In the genomic region with DNA sequence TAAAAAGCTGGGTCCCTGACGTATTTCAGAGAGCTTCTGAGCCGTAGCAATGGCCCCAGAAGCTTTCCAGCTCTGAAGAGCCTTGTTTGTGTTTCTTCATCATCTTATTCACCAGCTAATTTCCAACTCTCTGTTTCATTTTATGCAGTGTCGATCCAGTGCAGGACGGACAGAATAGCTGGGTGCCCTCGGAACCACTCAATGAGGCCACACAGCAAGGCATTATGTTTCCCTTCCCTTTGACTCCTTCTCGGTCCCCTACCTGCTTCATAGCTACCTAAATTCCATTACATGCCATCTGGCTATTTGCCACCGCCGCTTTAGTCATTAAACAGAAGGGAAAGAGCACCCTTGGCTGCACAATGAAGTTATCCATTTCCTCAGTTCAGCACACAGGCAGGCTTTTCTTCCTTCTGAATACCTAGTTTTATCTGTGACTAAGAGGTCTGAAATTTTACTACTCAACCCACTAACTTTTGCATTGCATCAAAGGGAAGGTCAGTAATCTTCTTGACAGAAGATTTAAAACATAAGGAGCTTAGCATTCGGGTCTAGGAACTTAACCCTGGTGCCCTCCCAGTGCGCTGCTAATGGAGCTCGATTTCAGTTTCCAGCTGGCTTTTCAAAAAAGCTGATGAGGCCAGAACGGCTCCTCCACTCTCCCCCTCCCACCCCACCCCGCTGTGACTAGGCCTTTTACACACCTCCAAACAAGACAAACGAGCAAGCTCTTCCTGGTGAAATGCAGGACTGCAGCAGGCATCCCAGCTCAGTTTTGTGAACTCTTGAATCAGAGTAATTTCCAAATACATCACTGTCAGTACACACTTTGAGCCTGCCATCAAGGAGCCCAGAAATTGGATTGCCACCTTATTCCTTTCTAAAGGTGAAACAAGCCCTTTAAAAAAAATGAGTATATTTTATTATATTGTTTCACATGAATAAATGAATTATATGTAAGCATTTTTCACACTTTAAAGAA, we compare ENCODE assay signal across 12 cellular contexts.
A peak's percentile ranks its signal among the peaks of the same experiment; 100 is the strongest.
DNase-seq lines count a peak whose midpoint lies in the region; ATAC-seq, FAIRE-seq and TF ChIP-seq lines count a peak whose summit lies in the region.
"Had no signal": no experiment of that assay in that cellular context is flagged by ENCODE, and none has a peak within 500 bp of the region (broad histone marks: within the 10 kb centered on the region; RNA-seq: fewer than 3 reads in every experiment).

No MANE protein-coding gene starts in this region.

- intact Hi-C loops in MCF 10A (cut with micrococcal nuclease) (no loop called here), mammary epithelial cell (cut with micrococcal nuclease) (no loop called here)

- no peaks in the 10 kb centered on the region for H3K27me3 ChIP-seq in mammary epithelial cell (ENCODE audit: insufficient read depth, low read length)
- no peaks in the 10 kb centered on the region for H3K27me3 ChIP-seq in iPS-18a (ENCODE audit: control insufficient read depth, insufficient read depth, low read length)

- FAIRE-seq in urothelium cell line (lab: Jason Lieb, UNC): no peak

- CTCF ChIA-PET in MCF 10A (lab: Yijun Ruan, JAX) (interaction anchor here (0.6 to 1.8 kb wide), 4 partner anchors 13 to 314 kb away, joined by 3 to 9 read pairs (median 4); no protein-coding TSS in a partner anchor), mammary epithelial cell (lab: Charles Lee; ENCODE audit: low non-redundant PET) (no interaction called here)

- peak; percentile 6 for DNase-seq in MCF 10A (ENCODE audit: unreplicated experiment)
- no peak for DNase-seq in mammary epithelial cell
- peak; percentile 4 for DNase-seq in RPMI8226
- peak; percentile 47 for DNase-seq in urothelium cell line (ENCODE audit: low spot score)
- DNase-seq in mesenteric fat pad (ENCODE audit: low spot score): no peak
- DNase-seq in HPDE6-E6E7 (ENCODE audit: extremely low spot score): no peak
- DNase-seq: activated CD8-positive, alpha-beta memory T cell treated with anti-CD3 and anti-CD28 coated beads, Interleukin-2, amount 50 U/mL, for 48 hours; aorta; NCI-H345 had no signal

- no peaks in the 10 kb centered on the region for H3K9me3 Mint-ChIP-seq in MCF 10A (ENCODE audit: unreplicated experiment)
- H3K9me3 Mint-ChIP-seq: T-helper 1 cell treated with Interleukin-12 subunit alpha and Interleukin-12 subunit beta and Interleukin-4 antibody, amounts not matched to agents 30 μg/mL and 1 μg/mL, for 36 hours had no signal

- no peaks in the 10 kb centered on the region for H4K20me1 ChIP-seq in mammary epithelial cell (ENCODE audit: insufficient read depth, low read length)

- H3K27ac Mint-ChIP-seq in MCF 10A (ENCODE audit: low read depth, unreplicated experiment): no peak overlapping the region
- H3K27ac Mint-ChIP-seq: T-helper 1 cell treated with Interleukin-12 subunit alpha and Interleukin-12 subunit beta and Interleukin-4 antibody, amounts not matched to agents 30 μg/mL and 1 μg/mL, for 36 hours had no signal

- H3K4me1 Mint-ChIP-seq in MCF 10A (ENCODE audit: insufficient read depth, unreplicated experiment): peaks cover 5% of the 10 kb centered on the region

- H3K79me2 ChIP-seq in mammary epithelial cell (ENCODE audit: insufficient read depth, low read length): no peaks in the 10 kb centered on the region

- H3K27ac ChIP-seq in mammary epithelial cell (ENCODE audit: insufficient read depth, low read depth, low read length) (no peak overlapping the region), iPS-18a (ENCODE audit: low read length) (no peak overlapping the region)

- no peak for TF ChIP-seq CTCF in MCF 10A (IDR thresholded peaks at IDR 0.05; ENCODE audit: unreplicated experiment)
- TF ChIP-seq CTCF in mammary epithelial cell (conservative IDR thresholded peaks at IDR 0.05 in 1 of 2, IDR thresholded peaks at IDR 0.05 in 1 of 2; ENCODE audit: extremely low read depth in 1 of 2, insufficient read depth in 1 of 2, low read depth in 1 of 2, low read length in 2 of 2): no peak

- H3K4me1 ChIP-seq in mammary epithelial cell (ENCODE audit: insufficient read depth, low read length): no peaks in the 10 kb centered on the region
- H3K4me1 ChIP-seq in iPS-18a (ENCODE audit: control insufficient read depth, low read depth, low read length): peaks cover 15% of the 10 kb centered on the region

- no peaks in the 10 kb centered on the region for H3K9me3 ChIP-seq in mammary epithelial cell (replicated peaks; ENCODE audit: insufficient read depth, low read length)
- H3K9me3 ChIP-seq in iPS-18a (ENCODE audit: control insufficient read depth, low read depth, low read length): no peaks in the 10 kb centered on the region

- no peak overlapping the region for H2AFZ ChIP-seq in mammary epithelial cell (ENCODE audit: low read depth, low read length)

- no peaks in the 10 kb centered on the region for H3K36me3 Mint-ChIP-seq in MCF 10A (ENCODE audit: insufficient read depth, unreplicated experiment)

- H3K4me3 ChIP-seq in mammary epithelial cell (replicated peaks in 1 of 3; ENCODE audit: insufficient read depth in 1 of 3, low read depth in 2 of 3, low read length in 3 of 3): no peak overlapping the region
- peak overlapping the region; percentile 38 for H3K4me3 ChIP-seq in iPS-18a (ENCODE audit: low read length)

- 74% methylated on average over 11 of the region's 14 CpGs for WGBS in mammary epithelial cell (ENCODE audit: low coverage, missing lambda C conversion rate)

- H3K4me3 Mint-ChIP-seq in MCF 10A (ENCODE audit: unreplicated experiment): no peak overlapping the region
- H3K4me3 Mint-ChIP-seq: T-helper 1 cell treated with Interleukin-12 subunit alpha and Interleukin-12 subunit beta and Interleukin-4 antibody, amounts not matched to agents 30 μg/mL and 1 μg/mL, for 36 hours had no signal

- dilution Hi-C loops in mammary epithelial cell (cut with HindIII; ENCODE audit: low sequenced_read_pairs): no loop called here

- H3K36me3 ChIP-seq in mammary epithelial cell (ENCODE audit: insufficient read depth, low read length) (no peaks in the 10 kb centered on the region), iPS-18a (ENCODE audit: control insufficient read depth, low read depth, low read length) (no peaks in the 10 kb centered on the region)

- H3K9ac ChIP-seq in mammary epithelial cell (ENCODE audit: insufficient read depth, low read length) (no peak overlapping the region), iPS-18a (ENCODE audit: low read length) (no peak overlapping the region)

- in situ Hi-C loops in mammary epithelial cell (cut with MboI; ENCODE audit: low sequenced_read_pairs in 2 of 2): no loop called here

- H3K27me3 Mint-ChIP-seq in MCF 10A (ENCODE audit: insufficient read depth, unreplicated experiment): no peaks in the 10 kb centered on the region

- ATAC-seq in GM21515 (IDR thresholded peaks at IDR 0.05; ENCODE audit: unreplicated experiment): no peak

- POLR2A ChIA-PET in MCF 10A (lab: Yijun Ruan, JAX): no interaction called here

- H3K4me2 ChIP-seq in mammary epithelial cell (ENCODE audit: insufficient read depth, low read depth, low read length): no peak overlapping the region

- BruUV-seq in MCF 10A (replicated peaks; lab: Mats Ljungman, UMichigan): no TSS peak
- BruUV-seq in mammary epithelial cell (replicated peaks; lab: Mats Ljungman, UMichigan): no TSS peak

Comparison
In these comparisons a context has a peak if more than half of its experiments do, and no peak if none do; other contexts are left out.
1. DNase-seq: peak in MCF 10A (single experiment), RPMI8226 (single experiment) and urothelium cell line (single experiment); none in mammary epithelial cell (single experiment), mesenteric fat pad (single experiment) and HPDE6-E6E7 (single experiment).